Comparison of ENCODE assay signal across 18 cellular contexts in the genomic region with DNA sequence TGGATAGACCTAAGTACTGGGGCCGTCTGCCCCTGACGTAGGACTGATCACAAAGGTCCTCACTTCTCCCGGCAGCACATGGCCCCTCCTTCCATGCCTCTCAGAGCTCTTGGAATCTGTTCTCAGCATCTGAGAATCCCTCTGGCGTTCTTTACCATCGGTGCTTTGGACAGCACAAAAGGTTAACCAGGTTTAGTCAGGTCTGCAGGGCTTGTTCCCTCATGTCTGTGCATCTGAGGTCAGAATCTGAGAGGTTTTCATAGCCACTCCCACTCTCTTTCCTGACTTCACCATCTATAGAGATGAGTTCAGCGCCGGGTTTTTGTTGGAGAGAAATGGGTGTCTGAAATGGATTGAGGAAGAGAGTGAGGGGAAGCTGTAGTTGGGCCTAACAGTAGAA.
DNase-seq lines count a peak whose midpoint lies in the region; ATAC-seq, FAIRE-seq and TF ChIP-seq lines count a peak whose summit lies in the region.
"Had no signal": no experiment of that assay in that cellular context is flagged by ENCODE, and none has a peak within 500 bp of the region (broad histone marks: within the 10 kb centered on the region; RNA-seq: fewer than 3 reads in every experiment).

No MANE protein-coding gene starts in this region.

- DNase-seq in A549 (ENCODE audit: low read depth in 1 of 2, low spot score in 1 of 2) (no peak), GM23338 (ENCODE audit: low spot score) (no peak), mammary epithelial cell (peak; percentile 93), mesothelial cell of epicardium (ENCODE audit: low spot score in 2 of 2, unreplicated experiment in 2 of 2) (no peak), ureter (ENCODE audit: low spot score) (no peak)
- DNase-seq: AML-193, Calu3, DMS53, H9, IMR-90, NCI-H1417, NCI-H187 treated with DMSO at 0.1 percent for 48 hours, NCI-H345, NCI-H526, PC-3 had no signal

- CTCF ChIA-PET in A549 (lab: Yijun Ruan, JAX), result interaction anchor here (0.9 to 3.1 kb wide), 4 partner anchors 12 to 304 kb away, joined by 3 to 10 read pairs (median 4); no protein-coding TSS in a partner anchor
- CTCF ChIA-PET in mammary epithelial cell (lab: Charles Lee; ENCODE audit: low non-redundant PET), result no interaction called here

- no TSS peak for BruUV-seq in mammary epithelial cell (replicated peaks; lab: Mats Ljungman, UMichigan)

- H3K27me3 ChIP-seq in GM23338 (ENCODE audit: insufficient read depth) (no peaks in the 10 kb centered on the region), mammary epithelial cell (ENCODE audit: insufficient read depth, low read length) (no peaks in the 10 kb centered on the region)

- in situ Hi-C loops in mammary epithelial cell (cut with MboI; ENCODE audit: low sequenced_read_pairs in 2 of 2), result loop anchor here (10.0 to 25.0 kb wide), 4 partner anchors 308 to 515 kb away; no protein-coding TSS in a partner anchor

- dilution Hi-C loops in mammary epithelial cell (cut with HindIII; ENCODE audit: low sequenced_read_pairs), result no loop called here

- H3K27ac ChIP-seq in A549 (peak overlapping the region; percentile 89 to 93; a peak in 4 of 6 replicates), GM23338 (ENCODE audit: low read depth) (no peak overlapping the region), mammary epithelial cell (ENCODE audit: insufficient read depth, low read depth, low read length) (peak overlapping the region; percentile 90)

- intact Hi-C loops in mammary epithelial cell (cut with micrococcal nuclease), result loop anchor here (5.0 kb wide), 2 partner anchors 45 to 565 kb away; no protein-coding TSS in a partner anchor

- TF ChIP-seq POLR2A in A549 (IDR thresholded peaks at IDR 0.05; ENCODE audit: low read length), result no peak

- TF ChIP-seq EP300 in A549 (IDR thresholded peaks at IDR 0.05), result no peak

- ATAC-seq in A549 (no peak), GM23338 (no peak), GM19467 (IDR thresholded peaks at IDR 0.05; ENCODE audit: unreplicated experiment) (no peak), HG03039 (IDR thresholded peaks at IDR 0.05; ENCODE audit: unreplicated experiment) (no peak)
- ATAC-seq: PC-3 had no signal

- POLR2A ChIA-PET in A549 (lab: Yijun Ruan, JAX), result no interaction called here

- H3K4me3 Mint-ChIP-seq in GM23338 (no peak overlapping the region), mesothelial cell of epicardium (no peak overlapping the region)
- H3K4me3 Mint-ChIP-seq: CD14-positive monocyte, H9 had no signal

- H2AFZ ChIP-seq in GM23338, result peak overlapping the region; percentile 90
- H2AFZ ChIP-seq in mammary epithelial cell (ENCODE audit: low read depth, low read length), result peak overlapping the region; percentile 79

- H3K36me3 ChIP-seq in GM23338 (ENCODE audit: insufficient read depth) (no peaks in the 10 kb centered on the region), mammary epithelial cell (ENCODE audit: insufficient read depth, low read length) (no peaks in the 10 kb centered on the region)

- H3K9ac ChIP-seq in mammary epithelial cell (ENCODE audit: insufficient read depth, low read length), result peak overlapping the region; percentile 75

- H3K4me3 ChIP-seq in A549, result no peak overlapping the region
- H3K4me3 ChIP-seq in GM23338, result no peak overlapping the region
- H3K4me3 ChIP-seq in mammary epithelial cell (replicated peaks in 1 of 3; ENCODE audit: insufficient read depth in 1 of 3, low read depth in 2 of 3, low read length in 3 of 3), result no peak overlapping the region

- peaks cover 93% of the 10 kb centered on the region for H3K4me1 ChIP-seq in A549
- peaks cover 13% of the 10 kb centered on the region for H3K4me1 ChIP-seq in GM23338 (ENCODE audit: insufficient read depth)
- H3K4me1 ChIP-seq in mammary epithelial cell (ENCODE audit: insufficient read depth, low read length), result peaks cover 69% of the 10 kb centered on the region

- H3K9me3 Mint-ChIP-seq in GM23338 (no peaks in the 10 kb centered on the region), mesothelial cell of epicardium (no peaks in the 10 kb centered on the region)
- H3K9me3 Mint-ChIP-seq: CD14-positive monocyte, H9 had no signal

- H3K27me3 Mint-ChIP-seq in GM23338 (ENCODE audit: insufficient read depth, low read depth, poor library complexity), result peaks cover 7% of the 10 kb centered on the region
- H3K27me3 Mint-ChIP-seq in mesothelial cell of epicardium (ENCODE audit: low read depth), result no peaks in the 10 kb centered on the region

- no peaks in the 10 kb centered on the region for H3F3A ChIP-seq in GM23338 (replicated peaks; ENCODE audit: low read depth)

- WGBS in A549 (ENCODE audit: missing lambda C conversion rate), result 88% methylated on average over 7 of the region's 7 CpGs
- 1% methylated on average over 7 of the region's 7 CpGs for WGBS in mammary epithelial cell (ENCODE audit: low coverage, missing lambda C conversion rate)

- no peaks in the 10 kb centered on the region for H3K36me3 Mint-ChIP-seq in GM23338 (ENCODE audit: low read depth)
- H3K36me3 Mint-ChIP-seq in mesothelial cell of epicardium, result no peaks in the 10 kb centered on the region
- H3K36me3 Mint-ChIP-seq: CD14-positive monocyte had no signal

- H3K4me1 Mint-ChIP-seq in GM23338 (peaks cover 20% of the 10 kb centered on the region), mesothelial cell of epicardium (peaks cover 61% of the 10 kb centered on the region)
- H3K4me1 Mint-ChIP-seq: CD14-positive monocyte had no signal

- no peaks in the 10 kb centered on the region for H4K20me1 ChIP-seq in GM23338 (replicated peaks; ENCODE audit: insufficient read depth)
- no peaks in the 10 kb centered on the region for H4K20me1 ChIP-seq in mammary epithelial cell (ENCODE audit: insufficient read depth, low read length)

- no peaks in the 10 kb centered on the region for H3K9me2 ChIP-seq in GM23338 (ENCODE audit: insufficient read depth)

- FAIRE-seq in A549 (lab: Jason Lieb, UNC), result no peak

- no peaks in the 10 kb centered on the region for H3K79me2 ChIP-seq in GM23338 (replicated peaks; ENCODE audit: insufficient read depth)
- H3K79me2 ChIP-seq in mammary epithelial cell (ENCODE audit: insufficient read depth, low read length), result no peaks in the 10 kb centered on the region

- no peak overlapping the region for H3K27ac Mint-ChIP-seq in GM23338
- H3K27ac Mint-ChIP-seq in mesothelial cell of epicardium, result peak overlapping the region; percentile 36
- H3K27ac Mint-ChIP-seq: CD14-positive monocyte, H9 had no signal

- no peaks in the 10 kb centered on the region for H3K9me3 ChIP-seq in A549
- no peaks in the 10 kb centered on the region for H3K9me3 ChIP-seq in mammary epithelial cell (replicated peaks; ENCODE audit: insufficient read depth, low read length)

- no peak for TF ChIP-seq RAD21 in A549 (conservative IDR thresholded peaks at IDR 0.05 in 1 of 2, IDR thresholded peaks at IDR 0.05 in 1 of 2)

- TF ChIP-seq CTCF in A549 (IDR thresholded peaks at IDR 0.05), result no peak
- no peak for TF ChIP-seq CTCF in GM23338 (conservative IDR thresholded peaks at IDR 0.05; ENCODE audit: low read depth in 2 of 2)
- TF ChIP-seq CTCF in mammary epithelial cell (conservative IDR thresholded peaks at IDR 0.05 in 1 of 2, IDR thresholded peaks at IDR 0.05 in 1 of 2; ENCODE audit: extremely low read depth in 1 of 2, insufficient read depth in 1 of 2, low read depth in 1 of 2, low read length in 2 of 2), result peak in 1 of 2 donors; percentile 19
- no peak for TF ChIP-seq CTCF in mesothelial cell of epicardium (IDR thresholded peaks at IDR 0.05; ENCODE audit: unreplicated experiment)

- no peak overlapping the region for H3K4me2 ChIP-seq in A549
- H3K4me2 ChIP-seq in GM23338, result no peak overlapping the region
- peak overlapping the region; percentile 67 for H3K4me2 ChIP-seq in mammary epithelial cell (ENCODE audit: insufficient read depth, low read depth, low read length)

TF ChIP-seq in A549, 52 proteins besides CTCF, POLR2A, EP300 and RAD21 (continues in another document):
- TF ChIP-seq, protein P1, sequence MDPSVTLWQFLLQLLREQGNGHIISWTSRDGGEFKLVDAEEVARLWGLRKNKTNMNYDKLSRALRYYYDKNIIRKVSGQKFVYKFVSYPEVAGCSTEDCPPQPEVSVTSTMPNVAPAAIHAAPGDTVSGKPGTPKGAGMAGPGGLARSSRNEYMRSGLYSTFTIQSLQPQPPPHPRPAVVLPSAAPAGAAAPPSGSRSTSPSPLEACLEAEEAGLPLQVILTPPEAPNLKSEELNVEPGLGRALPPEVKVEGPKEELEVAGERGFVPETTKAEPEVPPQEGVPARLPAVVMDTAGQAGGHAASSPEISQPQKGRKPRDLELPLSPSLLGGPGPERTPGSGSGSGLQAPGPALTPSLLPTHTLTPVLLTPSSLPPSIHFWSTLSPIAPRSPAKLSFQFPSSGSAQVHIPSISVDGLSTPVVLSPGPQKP (IDR thresholded peaks at IDR 0.05; ENCODE audit: low read depth, low read length), result no peak
- TF ChIP-seq CBX8 (IDR thresholded peaks at IDR 0.05), result no peak
- TF ChIP-seq CHD2 (IDR thresholded peaks at IDR 0.05; ENCODE audit: low read length, partially characterized antibody), result no peak
- TF ChIP-seq RCOR1 (IDR thresholded peaks at IDR 0.05; ENCODE audit: low read depth, low read length), result no peak
- TF ChIP-seq EHMT2 (IDR thresholded peaks at IDR 0.05; ENCODE audit: low read depth), result no peak
- no peak for TF ChIP-seq MYC (IDR thresholded peaks at IDR 0.05; ENCODE audit: borderline replicate concordance, low read length)
- TF ChIP-seq ZC3H11A (IDR thresholded peaks at IDR 0.05), result no peak
- no peak for TF ChIP-seq HDAC2 (IDR thresholded peaks at IDR 0.05)

TF ChIP-seq in GM23338, 12 proteins besides CTCF, POLR2A, EP300 and RAD21 (continues in another document):
- TF ChIP-seq, protein P2, sequence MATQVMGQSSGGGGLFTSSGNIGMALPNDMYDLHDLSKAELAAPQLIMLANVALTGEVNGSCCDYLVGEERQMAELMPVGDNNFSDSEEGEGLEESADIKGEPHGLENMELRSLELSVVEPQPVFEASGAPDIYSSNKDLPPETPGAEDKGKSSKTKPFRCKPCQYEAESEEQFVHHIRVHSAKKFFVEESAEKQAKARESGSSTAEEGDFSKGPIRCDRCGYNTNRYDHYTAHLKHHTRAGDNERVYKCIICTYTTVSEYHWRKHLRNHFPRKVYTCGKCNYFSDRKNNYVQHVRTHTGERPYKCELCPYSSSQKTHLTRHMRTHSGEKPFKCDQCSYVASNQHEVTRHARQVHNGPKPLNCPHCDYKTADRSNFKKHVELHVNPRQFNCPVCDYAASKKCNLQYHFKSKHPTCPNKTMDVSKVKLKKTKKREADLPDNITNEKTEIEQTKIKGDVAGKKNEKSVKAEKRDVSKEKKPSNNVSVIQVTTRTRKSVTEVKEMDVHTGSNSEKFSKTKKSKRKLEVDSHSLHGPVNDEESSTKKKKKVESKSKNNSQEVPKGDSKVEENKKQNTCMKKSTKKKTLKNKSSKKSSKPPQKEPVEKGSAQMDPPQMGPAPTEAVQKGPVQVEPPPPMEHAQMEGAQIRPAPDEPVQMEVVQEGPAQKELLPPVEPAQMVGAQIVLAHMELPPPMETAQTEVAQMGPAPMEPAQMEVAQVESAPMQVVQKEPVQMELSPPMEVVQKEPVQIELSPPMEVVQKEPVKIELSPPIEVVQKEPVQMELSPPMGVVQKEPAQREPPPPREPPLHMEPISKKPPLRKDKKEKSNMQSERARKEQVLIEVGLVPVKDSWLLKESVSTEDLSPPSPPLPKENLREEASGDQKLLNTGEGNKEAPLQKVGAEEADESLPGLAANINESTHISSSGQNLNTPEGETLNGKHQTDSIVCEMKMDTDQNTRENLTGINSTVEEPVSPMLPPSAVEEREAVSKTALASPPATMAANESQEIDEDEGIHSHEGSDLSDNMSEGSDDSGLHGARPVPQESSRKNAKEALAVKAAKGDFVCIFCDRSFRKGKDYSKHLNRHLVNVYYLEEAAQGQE (IDR thresholded peaks at IDR 0.05; ENCODE audit: unreplicated experiment), result no peak
